Comparison of ENCODE assay signal across 16 cellular contexts in genomic region chr15:41556657-41557056, GRCh38. TPM values are rescaled to one million over a fixed set of nuclear protein-coding genes. Genes with fewer than 3 reads are reported as not detected.
"Had no signal": no experiment of that assay in that cellular context is flagged by ENCODE, and none has a peak within 500 bp of the region (broad histone marks: within the 10 kb centered on the region; RNA-seq: fewer than 3 reads in every experiment).

No MANE protein-coding gene starts in this region.

- H3K9me3 Mint-ChIP-seq: activated CD4-positive, alpha-beta memory T cell treated with anti-CD3 and anti-CD28 coated beads for 36 hours; naive B cell had no signal

- H3K4me3 Mint-ChIP-seq: activated CD4-positive, alpha-beta memory T cell treated with anti-CD3 and anti-CD28 coated beads for 36 hours had no signal

- ATAC-seq: left cardiac atrium had no signal

- H3K36me3 Mint-ChIP-seq: activated CD4-positive, alpha-beta memory T cell treated with anti-CD3 and anti-CD28 coated beads for 36 hours had no signal

- H3K9me3 ChIP-seq: ascending aorta, esophagus squamous epithelium, right atrium auricular region, thyroid gland, uterus had no signal

- H3K27me3 ChIP-seq: ascending aorta, esophagus squamous epithelium, right atrium auricular region, thyroid gland, uterus had no signal

- H3K4me1 ChIP-seq: uterus had no signal

- FAIRE-seq: bronchial epithelial cell, small intestine had no signal

- DNase-seq: activated CD4-positive, alpha-beta memory T cell treated with anti-CD3 and anti-CD28 coated beads for 36 hours; activated CD4-positive, CD25-positive, alpha-beta regulatory T cell treated with anti-CD3 and anti-CD28 coated beads, Interleukin-2, amount 50 U/mL, for 72 hours; activated gamma-delta T cell treated with Interleukin-2 at 50 U/mL for 16 hours; activated T-cell treated with anti-CD3 and anti-CD28 coated beads, Interleukin-2, amount 50 U/mL, for 48 hours; esophagus squamous epithelium; foreskin fibroblast; glutamatergic neuron; left cardiac atrium; naive B cell; small intestine; thyroid gland; uterus had no signal

- H3K27ac Mint-ChIP-seq: activated CD4-positive, alpha-beta memory T cell treated with anti-CD3 and anti-CD28 coated beads for 36 hours had no signal

- H3K36me3 ChIP-seq: ascending aorta, right atrium auricular region, thyroid gland, uterus had no signal

- H3K4me3 ChIP-seq: ascending aorta, esophagus squamous epithelium, lung, right atrium auricular region, thyroid gland, uterus had no signal

- H3K27ac ChIP-seq: ascending aorta, esophagus squamous epithelium, right atrium auricular region, thyroid gland, uterus had no signal

RNA-seq across cellular contexts. Expression of gene LTK, which starts 43.0 kb away (rescaled TPM):
- total RNA-seq: ascending aorta, bronchial epithelial cell had no signal
